In genomic region chr16:19748389-19749110, GRCh38 we compare ENCODE assay signal across 21 cellular contexts. TPM values are rescaled to one million over a fixed set of nuclear protein-coding genes. Genes with fewer than 3 reads are reported as not detected.
DNase-seq lines count a peak whose midpoint lies in the region; ATAC-seq and TF ChIP-seq lines count a peak whose summit lies in the region.
"Had no signal": no experiment of that assay in that cellular context is flagged by ENCODE, and none has a peak within 500 bp of the region (broad histone marks: within the 10 kb centered on the region; RNA-seq: fewer than 3 reads in every experiment).

No MANE protein-coding gene starts in this region.

- no peak for TF ChIP-seq CTCF in left ventricle myocardium inferior (IDR thresholded peaks at IDR 0.05; ENCODE audit: borderline replicate concordance)
- no peak for TF ChIP-seq CTCF in WERI-Rb-1 (IDR thresholded peaks at IDR 0.05; ENCODE audit: low read depth, low read length)

- no peak overlapping the region for H3K4me3 ChIP-seq in left ventricle myocardium inferior
- no peak overlapping the region for H3K4me3 ChIP-seq in WERI-Rb-1 (ENCODE audit: low read depth, low read length)
- H3K4me3 ChIP-seq: coronary artery, SK-N-MC had no signal

- H3K27me3 ChIP-seq in left ventricle myocardium inferior (ENCODE audit: low read depth) (no peaks in the 10 kb centered on the region), WERI-Rb-1 (ENCODE audit: insufficient read depth, low read depth, severe bottlenecking) (no peaks in the 10 kb centered on the region)

- intact Hi-C loops in left ventricle myocardium inferior (cut with micrococcal nuclease) = no loop called here
- intact Hi-C loops in left ventricle myocardium superior (cut with micrococcal nuclease) = no loop called here

- H3K36me3 ChIP-seq in left ventricle myocardium inferior = no peaks in the 10 kb centered on the region
- no peaks in the 10 kb centered on the region for H3K36me3 ChIP-seq in WERI-Rb-1

- DNase-seq in left ventricle myocardium inferior (no peak), left ventricle myocardium superior (no peak), WERI-Rb-1 (no peak), epithelial cell of prostate (ENCODE audit: low read depth, low spot score) (no peak), putamen (ENCODE audit: low spot score) (no peak), iPS-NIHi11 (ENCODE audit: low spot score) (no peak), midbrain (lab: John Stamatoyannopoulos, UW) (no peak)
- DNase-seq: activated CD8-positive, alpha-beta memory T cell treated with anti-CD3 and anti-CD28 coated beads for 24 hours; activated T-cell treated with anti-CD3 and anti-CD28 coated beads, Interleukin-2, amount 50 U/mL, for 72 hours; foreskin melanocyte; KG1; NCI-H1048; NCI-H2107; stimulated activated CD4-positive, alpha-beta T cell treated with anti-CD3 and anti-CD28 coated beads, Interleukin-12 subunit alpha, Interleukin-12 subunit beta, amount 100 ng/mL, for 4 hours; substantia nigra; T-helper 9 cell had no signal

- peaks cover 66% of the 10 kb centered on the region for H3K4me1 ChIP-seq in left ventricle myocardium inferior

- ATAC-seq in left ventricle myocardium superior (no peak), HG02571 (IDR thresholded peaks at IDR 0.05; ENCODE audit: unreplicated experiment) (no peak)
- ATAC-seq: activated CD4-positive, CD25-positive, alpha-beta regulatory T cell treated with anti-CD3 and anti-CD28 coated beads, Interleukin-2, amount 50 U/mL, for 24 hours; activated T-cell treated with anti-CD3 and anti-CD28 coated beads, Interleukin-2, amount 50 U/mL, for 72 hours had no signal

- H3K9me3 ChIP-seq in left ventricle myocardium inferior (replicated peaks) (no peaks in the 10 kb centered on the region), WERI-Rb-1 (ENCODE audit: severe bottlenecking) (no peaks in the 10 kb centered on the region)

- H3K27ac ChIP-seq in left ventricle myocardium inferior (replicated peaks) (peak overlapping the region; percentile 87), WERI-Rb-1 (peak overlapping the region; percentile 41), epithelial cell of prostate (peak overlapping the region; percentile 22)
- H3K27ac ChIP-seq: C4-2B, coronary artery, SK-N-MC had no signal

RNA-seq across cellular contexts. Expression of gene IQCK, which starts 30.5 kb away (rescaled TPM):
- total RNA-seq in left ventricle myocardium inferior (6.0 TPM), left ventricle myocardium superior (6.5 TPM)

RNA-seq across cellular contexts. Expression of gene KNOP1, which starts 30.5 kb away (rescaled TPM):
- total RNA-seq in left ventricle myocardium inferior = 6.7 TPM
- 9.0 TPM for total RNA-seq in left ventricle myocardium superior

Comparison
In these comparisons a context has a peak if more than half of its experiments do, and no peak if none do; other contexts are left out.
1. H3K27ac ChIP-seq: peak in every context shown above with its lines; median percentile 87 in left ventricle myocardium inferior; 41 in WERI-Rb-1; 22 in epithelial cell of prostate.